Comparison of ENCODE assay signal across 2 cellular contexts in the genomic region with DNA sequence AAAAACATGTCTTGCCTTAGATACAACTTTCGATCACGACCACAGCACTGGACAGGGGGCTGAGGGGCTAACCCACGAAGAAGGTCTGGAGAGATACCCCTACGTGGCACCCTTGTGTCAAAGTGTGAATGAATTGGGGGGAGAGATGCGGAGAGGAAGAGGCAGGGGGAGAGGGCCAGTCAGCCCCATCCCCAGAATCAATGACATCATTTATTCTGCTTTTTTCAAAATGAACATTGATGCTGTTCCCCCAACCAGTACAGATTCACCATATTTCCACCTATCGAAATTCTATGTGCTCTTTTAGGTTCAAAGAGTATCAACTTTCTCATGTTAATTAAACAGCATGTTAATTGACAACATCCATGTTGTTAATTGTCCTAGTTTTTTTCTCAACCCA.
TF ChIP-seq lines count a peak whose summit lies in the region.

No MANE protein-coding gene starts in this region.

TF ChIP-seq in GM23338, 12 proteins besides CTCF, POLR2A, EP300 and RAD21:
- TF ChIP-seq, protein P1, sequence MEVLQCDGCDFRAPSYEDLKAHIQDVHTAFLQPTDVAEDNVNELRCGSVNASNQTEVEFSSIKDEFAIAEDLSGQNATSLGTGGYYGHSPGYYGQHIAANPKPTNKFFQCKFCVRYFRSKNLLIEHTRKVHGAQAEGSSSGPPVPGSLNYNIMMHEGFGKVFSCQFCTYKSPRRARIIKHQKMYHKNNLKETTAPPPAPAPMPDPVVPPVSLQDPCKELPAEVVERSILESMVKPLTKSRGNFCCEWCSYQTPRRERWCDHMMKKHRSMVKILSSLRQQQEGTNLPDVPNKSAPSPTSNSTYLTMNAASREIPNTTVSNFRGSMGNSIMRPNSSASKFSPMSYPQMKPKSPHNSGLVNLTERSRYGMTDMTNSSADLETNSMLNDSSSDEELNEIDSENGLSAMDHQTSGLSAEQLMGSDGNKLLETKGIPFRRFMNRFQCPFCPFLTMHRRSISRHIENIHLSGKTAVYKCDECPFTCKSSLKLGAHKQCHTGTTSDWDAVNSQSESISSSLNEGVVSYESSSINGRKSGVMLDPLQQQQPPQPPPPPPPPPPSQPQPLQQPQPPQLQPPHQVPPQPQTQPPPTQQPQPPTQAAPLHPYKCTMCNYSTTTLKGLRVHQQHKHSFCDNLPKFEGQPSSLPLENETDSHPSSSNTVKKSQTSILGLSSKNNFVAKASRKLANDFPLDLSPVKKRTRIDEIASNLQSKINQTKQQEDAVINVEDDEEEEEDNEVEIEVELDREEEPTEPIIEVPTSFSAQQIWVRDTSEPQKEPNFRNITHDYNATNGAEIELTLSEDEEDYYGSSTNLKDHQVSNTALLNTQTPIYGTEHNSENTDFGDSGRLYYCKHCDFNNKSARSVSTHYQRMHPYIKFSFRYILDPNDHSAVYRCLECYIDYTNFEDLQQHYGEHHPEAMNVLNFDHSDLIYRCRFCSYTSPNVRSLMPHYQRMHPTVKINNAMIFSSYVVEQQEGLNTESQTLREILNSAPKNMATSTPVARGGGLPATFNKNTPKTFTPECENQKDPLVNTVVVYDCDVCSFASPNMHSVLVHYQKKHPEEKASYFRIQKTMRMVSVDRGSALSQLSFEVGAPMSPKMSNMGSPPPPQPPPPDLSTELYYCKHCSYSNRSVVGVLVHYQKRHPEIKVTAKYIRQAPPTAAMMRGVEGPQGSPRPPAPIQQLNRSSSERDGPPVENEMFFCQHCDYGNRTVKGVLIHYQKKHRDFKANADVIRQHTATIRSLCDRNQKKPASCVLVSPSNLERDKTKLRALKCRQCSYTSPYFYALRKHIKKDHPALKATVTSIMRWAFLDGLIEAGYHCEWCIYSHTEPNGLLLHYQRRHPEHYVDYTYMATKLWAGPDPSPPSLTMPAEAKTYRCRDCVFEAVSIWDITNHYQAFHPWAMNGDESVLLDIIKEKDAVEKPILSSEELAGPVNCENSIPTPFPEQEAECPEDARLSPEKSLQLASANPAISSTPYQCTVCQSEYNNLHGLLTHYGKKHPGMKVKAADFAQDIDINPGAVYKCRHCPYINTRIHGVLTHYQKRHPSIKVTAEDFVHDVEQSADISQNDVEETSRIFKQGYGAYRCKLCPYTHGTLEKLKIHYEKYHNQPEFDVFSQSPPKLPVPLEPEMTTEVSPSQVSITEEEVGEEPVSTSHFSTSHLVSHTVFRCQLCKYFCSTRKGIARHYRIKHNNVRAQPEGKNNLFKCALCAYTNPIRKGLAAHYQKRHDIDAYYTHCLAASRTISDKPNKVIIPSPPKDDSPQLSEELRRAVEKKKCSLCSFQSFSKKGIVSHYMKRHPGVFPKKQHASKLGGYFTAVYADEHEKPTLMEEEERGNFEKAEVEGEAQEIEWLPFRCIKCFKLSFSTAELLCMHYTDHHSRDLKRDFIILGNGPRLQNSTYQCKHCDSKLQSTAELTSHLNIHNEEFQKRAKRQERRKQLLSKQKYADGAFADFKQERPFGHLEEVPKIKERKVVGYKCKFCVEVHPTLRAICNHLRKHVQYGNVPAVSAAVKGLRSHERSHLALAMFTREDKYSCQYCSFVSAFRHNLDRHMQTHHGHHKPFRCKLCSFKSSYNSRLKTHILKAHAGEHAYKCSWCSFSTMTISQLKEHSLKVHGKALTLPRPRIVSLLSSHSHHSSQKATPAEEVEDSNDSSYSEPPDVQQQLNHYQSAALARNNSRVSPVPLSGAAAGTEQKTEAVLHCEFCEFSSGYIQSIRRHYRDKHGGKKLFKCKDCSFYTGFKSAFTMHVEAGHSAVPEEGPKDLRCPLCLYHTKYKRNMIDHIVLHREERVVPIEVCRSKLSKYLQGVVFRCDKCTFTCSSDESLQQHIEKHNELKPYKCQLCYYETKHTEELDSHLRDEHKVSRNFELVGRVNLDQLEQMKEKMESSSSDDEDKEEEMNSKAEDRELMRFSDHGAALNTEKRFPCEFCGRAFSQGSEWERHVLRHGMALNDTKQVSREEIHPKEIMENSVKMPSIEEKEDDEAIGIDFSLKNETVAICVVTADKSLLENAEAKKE (CRISPR knock-in tag; IDR thresholded peaks at IDR 0.05) = no peak
- TF ChIP-seq, protein P2, sequence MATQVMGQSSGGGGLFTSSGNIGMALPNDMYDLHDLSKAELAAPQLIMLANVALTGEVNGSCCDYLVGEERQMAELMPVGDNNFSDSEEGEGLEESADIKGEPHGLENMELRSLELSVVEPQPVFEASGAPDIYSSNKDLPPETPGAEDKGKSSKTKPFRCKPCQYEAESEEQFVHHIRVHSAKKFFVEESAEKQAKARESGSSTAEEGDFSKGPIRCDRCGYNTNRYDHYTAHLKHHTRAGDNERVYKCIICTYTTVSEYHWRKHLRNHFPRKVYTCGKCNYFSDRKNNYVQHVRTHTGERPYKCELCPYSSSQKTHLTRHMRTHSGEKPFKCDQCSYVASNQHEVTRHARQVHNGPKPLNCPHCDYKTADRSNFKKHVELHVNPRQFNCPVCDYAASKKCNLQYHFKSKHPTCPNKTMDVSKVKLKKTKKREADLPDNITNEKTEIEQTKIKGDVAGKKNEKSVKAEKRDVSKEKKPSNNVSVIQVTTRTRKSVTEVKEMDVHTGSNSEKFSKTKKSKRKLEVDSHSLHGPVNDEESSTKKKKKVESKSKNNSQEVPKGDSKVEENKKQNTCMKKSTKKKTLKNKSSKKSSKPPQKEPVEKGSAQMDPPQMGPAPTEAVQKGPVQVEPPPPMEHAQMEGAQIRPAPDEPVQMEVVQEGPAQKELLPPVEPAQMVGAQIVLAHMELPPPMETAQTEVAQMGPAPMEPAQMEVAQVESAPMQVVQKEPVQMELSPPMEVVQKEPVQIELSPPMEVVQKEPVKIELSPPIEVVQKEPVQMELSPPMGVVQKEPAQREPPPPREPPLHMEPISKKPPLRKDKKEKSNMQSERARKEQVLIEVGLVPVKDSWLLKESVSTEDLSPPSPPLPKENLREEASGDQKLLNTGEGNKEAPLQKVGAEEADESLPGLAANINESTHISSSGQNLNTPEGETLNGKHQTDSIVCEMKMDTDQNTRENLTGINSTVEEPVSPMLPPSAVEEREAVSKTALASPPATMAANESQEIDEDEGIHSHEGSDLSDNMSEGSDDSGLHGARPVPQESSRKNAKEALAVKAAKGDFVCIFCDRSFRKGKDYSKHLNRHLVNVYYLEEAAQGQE (IDR thresholded peaks at IDR 0.05; ENCODE audit: unreplicated experiment) = no peak
- TF ChIP-seq ZNF114 (CRISPR knock-in tag; IDR thresholded peaks at IDR 0.05) (no peak), EZH2 (IDR thresholded peaks at IDR 0.05; ENCODE audit: low read depth, unreplicated experiment) (no peak), NANOG (IDR thresholded peaks at IDR 0.05; ENCODE audit: borderline replicate concordance) (no peak), POLR2AphosphoS5 (IDR thresholded peaks at IDR 0.05; ENCODE audit: low read depth) (no peak), ZNF331 (CRISPR knock-in tag; IDR thresholded peaks at IDR 0.05; ENCODE audit: low read depth) (no peak), CREB1 (CRISPR knock-in tag; IDR thresholded peaks at IDR 0.05; ENCODE audit: low read depth) (no peak)
- TF ChIP-seq, protein P3, sequence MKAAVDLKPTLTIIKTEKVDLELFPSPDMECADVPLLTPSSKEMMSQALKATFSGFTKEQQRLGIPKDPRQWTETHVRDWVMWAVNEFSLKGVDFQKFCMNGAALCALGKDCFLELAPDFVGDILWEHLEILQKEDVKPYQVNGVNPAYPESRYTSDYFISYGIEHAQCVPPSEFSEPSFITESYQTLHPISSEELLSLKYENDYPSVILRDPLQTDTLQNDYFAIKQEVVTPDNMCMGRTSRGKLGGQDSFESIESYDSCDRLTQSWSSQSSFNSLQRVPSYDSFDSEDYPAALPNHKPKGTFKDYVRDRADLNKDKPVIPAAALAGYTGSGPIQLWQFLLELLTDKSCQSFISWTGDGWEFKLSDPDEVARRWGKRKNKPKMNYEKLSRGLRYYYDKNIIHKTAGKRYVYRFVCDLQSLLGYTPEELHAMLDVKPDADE (IDR thresholded peaks at IDR 0.05) = no peak

TF ChIP-seq in K562, 482 proteins besides CTCF, POLR2A, EP300 and RAD21:
- TF ChIP-seq ATF7 (IDR thresholded peaks at IDR 0.05) = peak; percentile 18; the same call in 1 of the 2 replicates
- TF ChIP-seq NR4A1 (CRISPR knock-in tag; IDR thresholded peaks at IDR 0.05) = no peak
- no peak for TF ChIP-seq NR4A1 (tag; IDR thresholded peaks at IDR 0.05)
- no peak for TF ChIP-seq RBM34 (IDR thresholded peaks at IDR 0.05; ENCODE audit: borderline replicate concordance, insufficient read depth, low read length)
- no peak for TF ChIP-seq ZNF12 (CRISPR knock-in tag; IDR thresholded peaks at IDR 0.05)
